In genomic region chr22:38461414-38462081, GRCh38 we compare ENCODE assay signal across 8 cellular contexts. TPM values are rescaled to one million over a fixed set of nuclear protein-coding genes. Genes with fewer than 3 reads are reported as not detected.
A peak's percentile ranks its signal among the peaks of the same experiment; 100 is the strongest.
DNase-seq lines count a peak whose midpoint lies in the region; ATAC-seq and TF ChIP-seq lines count a peak whose summit lies in the region.

No MANE protein-coding gene starts in this region.

- peaks cover 0 to 3% (median 0%) of the 10 kb centered on the region in 7 donors for H3K9me3 Mint-ChIP-seq in CD4-positive, CD25-positive, alpha-beta regulatory T cell
- no peaks in the 10 kb centered on the region for H3K9me3 Mint-ChIP-seq in activated T-cell treated with anti-CD3 and anti-CD28 coated beads, Interleukin-2, amount 50 U/mL, for 4 hours
- H3K9me3 Mint-ChIP-seq in natural killer cell, result no peaks in the 10 kb centered on the region
- no peaks in the 10 kb centered on the region for H3K9me3 Mint-ChIP-seq in stimulated activated naive CD8-positive, alpha-beta T cell treated with anti-CD3 and anti-CD28 coated beads, Interleukin-15, amount 100 ng/mL, for 72 hours

- peak in 2 of 3 donors; percentile 37 to 70 for DNase-seq in CD4-positive, CD25-positive, alpha-beta regulatory T cell
- peak; percentile 81 for DNase-seq in IMR-90
- peak; percentile 84 for DNase-seq in NT2/D1 (ENCODE audit: low read depth, low spot score)
- DNase-seq in activated T-cell treated with anti-CD3 and anti-CD28 coated beads, Interleukin-2, amount 50 U/mL, for 4 hours, result peak; percentile 13
- DNase-seq in fibroblast of peridontal ligament (ENCODE audit: extremely low read depth), result peak; percentile 78
- peak; percentile 45 for DNase-seq in natural killer cell
- peak; percentile 71 to 75 for DNase-seq in stimulated activated naive CD8-positive, alpha-beta T cell treated with anti-CD3 and anti-CD28 coated beads, Interleukin-15, amount 100 ng/mL, for 72 hours

- no peak overlapping the region for H3K27ac ChIP-seq in CD4-positive, CD25-positive, alpha-beta regulatory T cell (ENCODE audit: insufficient read depth, low read length, poor library complexity, severe bottlenecking)
- H3K27ac ChIP-seq in IMR-90 (ENCODE audit: insufficient read depth, low read length), result no peak overlapping the region

- no peak overlapping the region for H3K56ac ChIP-seq in IMR-90 (ENCODE audit: extremely low read depth, insufficient read depth, low read length)

- H3K4me1 ChIP-seq in CD4-positive, CD25-positive, alpha-beta regulatory T cell (ENCODE audit: control insufficient read depth, insufficient read depth, low read length, poor library complexity, severe bottlenecking), result peaks cover 8% of the 10 kb centered on the region
- H3K4me1 ChIP-seq in IMR-90 (ENCODE audit: control insufficient read depth, insufficient read depth, low read length), result no peaks in the 10 kb centered on the region
- peaks cover 10% of the 10 kb centered on the region for H3K4me1 ChIP-seq in NT2/D1 (ENCODE audit: insufficient read depth, insufficient read length)

- no peak overlapping the region for H2BK20ac ChIP-seq in IMR-90 (ENCODE audit: low read depth, low read length)

- no peak overlapping the region for H3K4ac ChIP-seq in IMR-90 (ENCODE audit: low read depth, low read length)

- POLR2A ChIA-PET in IMR-90 (lab: Charles Lee; ENCODE audit: unreplicated experiment), result no interaction called here

- no peaks in the 10 kb centered on the region for H3K36me3 ChIP-seq in CD4-positive, CD25-positive, alpha-beta regulatory T cell (ENCODE audit: control insufficient read depth, insufficient read depth, low read length)
- no peaks in the 10 kb centered on the region for H3K36me3 ChIP-seq in IMR-90 (ENCODE audit: control insufficient read depth, insufficient read depth, low read length)
- H3K36me3 ChIP-seq in NT2/D1 (ENCODE audit: insufficient read depth, insufficient read length, low read length), result no peaks in the 10 kb centered on the region

- no peak overlapping the region for H3K23ac ChIP-seq in IMR-90 (ENCODE audit: low read depth, low read length)

- no peak overlapping the region for H2BK120ac ChIP-seq in IMR-90 (ENCODE audit: low read depth, low read length)

- no peaks in the 10 kb centered on the region for H3K79me1 ChIP-seq in IMR-90 (ENCODE audit: low read depth in 1 of 2, low read length in 2 of 2)

- H3K9me3 ChIP-seq in CD4-positive, CD25-positive, alpha-beta regulatory T cell (ENCODE audit: control insufficient read depth in 2 of 2, low read length in 2 of 2), result no peaks in the 10 kb centered on the region
- H3K9me3 ChIP-seq in IMR-90 (ENCODE audit: control insufficient read depth, insufficient read depth, low read length), result no peaks in the 10 kb centered on the region
- no peaks in the 10 kb centered on the region for H3K9me3 ChIP-seq in NT2/D1 (ENCODE audit: insufficient read depth, low read length)

- 19% methylated on average over 6 of the region's 51 CpGs; no CpG with 5 or more reads in 1 of the 2 experiments for WGBS in IMR-90 (ENCODE audit: extremely low coverage in 2 of 2, insufficient read length in 1 of 2), 2 experiments

- H3K4me1 Mint-ChIP-seq in CD4-positive, CD25-positive, alpha-beta regulatory T cell, result peaks cover 0 to 9% (median 0%) of the 10 kb centered on the region in 4 donors
- peaks cover 6% of the 10 kb centered on the region for H3K4me1 Mint-ChIP-seq in activated T-cell treated with anti-CD3 and anti-CD28 coated beads, Interleukin-2, amount 50 U/mL, for 4 hours (ENCODE audit: low read depth)
- H3K4me1 Mint-ChIP-seq in natural killer cell, result peaks cover 0 to 18% of the 10 kb centered on the region in 2 donors
- H3K4me1 Mint-ChIP-seq in stimulated activated naive CD8-positive, alpha-beta T cell treated with anti-CD3 and anti-CD28 coated beads, Interleukin-15, amount 100 ng/mL, for 72 hours, result peaks cover 25% of the 10 kb centered on the region

- no peak overlapping the region for H4K5ac ChIP-seq in IMR-90 (ENCODE audit: low read depth, low read length)

- no peak overlapping the region for H3K27ac Mint-ChIP-seq in CD4-positive, CD25-positive, alpha-beta regulatory T cell
- peak overlapping the region in 1 of 2 donors; percentile 13 for H3K27ac Mint-ChIP-seq in natural killer cell
- peak overlapping the region in 1 of 2 donors; percentile 39 for H3K27ac Mint-ChIP-seq in stimulated activated naive CD8-positive, alpha-beta T cell treated with anti-CD3 and anti-CD28 coated beads, Interleukin-15, amount 100 ng/mL, for 72 hours

- peaks cover 2% of the 10 kb centered on the region for H3K36me3 Mint-ChIP-seq in CD4-positive, CD25-positive, alpha-beta regulatory T cell
- H3K36me3 Mint-ChIP-seq in activated T-cell treated with anti-CD3 and anti-CD28 coated beads, Interleukin-2, amount 50 U/mL, for 4 hours (ENCODE audit: insufficient read depth), result no peaks in the 10 kb centered on the region
- no peaks in the 10 kb centered on the region for H3K36me3 Mint-ChIP-seq in natural killer cell

- H2AK5ac ChIP-seq in IMR-90 (ENCODE audit: low read depth, low read length), result no peak overlapping the region

- TF ChIP-seq CTCF in IMR-90 (conservative IDR thresholded peaks at IDR 0.05; ENCODE audit: low read depth, low read length) (0 out of 2 replicates have a peak, but pooled peaks have one; percentile 2), natural killer cell (IDR thresholded peaks at IDR 0.05) (no peak)

- intact Hi-C loops in IMR-90 (cut with micrococcal nuclease) (no loop called here), natural killer cell (cut with micrococcal nuclease) (no loop called here)

- no peaks in the 10 kb centered on the region for H3K9me1 ChIP-seq in IMR-90 (ENCODE audit: insufficient read depth, low read length)

- TF ChIP-seq RAD21 in IMR-90 (IDR thresholded peaks at IDR 0.05; ENCODE audit: low read length), result no peak

- CTCF ChIA-PET in IMR-90 (lab: Yijun Ruan, JAX), result no interaction called here

- H2AK9ac ChIP-seq in IMR-90 (replicated peaks; ENCODE audit: low read depth, low read length, poor library complexity), result peak overlapping the region; percentile 75

- H3K14ac ChIP-seq in IMR-90 (replicated peaks; ENCODE audit: low read depth, low read length), result no peak overlapping the region

- no peak for TF ChIP-seq POLR2A in IMR-90 (IDR thresholded peaks at IDR 0.05; ENCODE audit: low read depth, low read length)

- in situ Hi-C loops in IMR-90 (cut with MboI; ENCODE audit: low sequenced_read_pairs), result no loop called here

- H2AFZ ChIP-seq in IMR-90 (replicated peaks; ENCODE audit: low read length, poor library complexity), result peak overlapping the region; percentile 81

- no TSS peak for BruUV-seq in IMR-90 (replicated peaks; lab: Mats Ljungman, UMichigan)

- no peak overlapping the region for H3K4me3 Mint-ChIP-seq in CD4-positive, CD25-positive, alpha-beta regulatory T cell
- H3K4me3 Mint-ChIP-seq in activated T-cell treated with anti-CD3 and anti-CD28 coated beads, Interleukin-2, amount 50 U/mL, for 4 hours, result no peak overlapping the region
- H3K4me3 Mint-ChIP-seq in natural killer cell, result peak overlapping the region; percentile 28
- peak overlapping the region; percentile 38 to 64 for H3K4me3 Mint-ChIP-seq in stimulated activated naive CD8-positive, alpha-beta T cell treated with anti-CD3 and anti-CD28 coated beads, Interleukin-15, amount 100 ng/mL, for 72 hours

- H3K18ac ChIP-seq in IMR-90 (ENCODE audit: low read depth, low read length), result no peak overlapping the region

- H3K9ac ChIP-seq in IMR-90 (ENCODE audit: low read depth, low read length), result no peak overlapping the region
- H3K9ac ChIP-seq in NT2/D1 (ENCODE audit: insufficient read length, low read depth), result peak overlapping the region; percentile 56

- ATAC-seq in CD4-positive, CD25-positive, alpha-beta regulatory T cell (ENCODE audit: low read depth in 2 of 2), result peak; percentile 35 to 50
- ATAC-seq in IMR-90 (ENCODE audit: low read depth) (peak; percentile 92), natural killer cell (peak; percentile 56 to 82 (median 79)), HG02623 (IDR thresholded peaks at IDR 0.05; ENCODE audit: unreplicated experiment) (no peak)
- peak; percentile 76 to 80 for ATAC-seq in activated T-cell treated with anti-CD3 and anti-CD28 coated beads, Interleukin-2, amount 50 U/mL, for 4 hours
- ATAC-seq in stimulated activated naive CD8-positive, alpha-beta T cell treated with anti-CD3 and anti-CD28 coated beads, Interleukin-15, amount 100 ng/mL, for 72 hours, result peak; percentile 83

- H2BK5ac ChIP-seq in IMR-90 (ENCODE audit: low read depth, low read length, poor library complexity, severe bottlenecking), result no peak overlapping the region

- H2BK15ac ChIP-seq in IMR-90 (ENCODE audit: low read depth, low read length), result no peak overlapping the region

- dilution Hi-C loops in IMR-90 (cut with HindIII; ENCODE audit: low sequenced_read_pairs, unreplicated experiment), result no loop called here

- H3K27me3 Mint-ChIP-seq in CD4-positive, CD25-positive, alpha-beta regulatory T cell, result peaks cover 85% of the 10 kb centered on the region
- H3K27me3 Mint-ChIP-seq in activated T-cell treated with anti-CD3 and anti-CD28 coated beads, Interleukin-2, amount 50 U/mL, for 4 hours (ENCODE audit: low read depth), result peaks cover 83% of the 10 kb centered on the region
- peaks cover 51 to 56% of the 10 kb centered on the region in 2 donors for H3K27me3 Mint-ChIP-seq in natural killer cell (ENCODE audit: low read depth in 2 of 2)
- H3K27me3 Mint-ChIP-seq in stimulated activated naive CD8-positive, alpha-beta T cell treated with anti-CD3 and anti-CD28 coated beads, Interleukin-15, amount 100 ng/mL, for 72 hours, result peaks cover 97% of the 10 kb centered on the region

- no peak overlapping the region for H3K4me3 ChIP-seq in CD4-positive, CD25-positive, alpha-beta regulatory T cell (ENCODE audit: low read depth, low read length)
- H3K4me3 ChIP-seq in IMR-90 (ENCODE audit: insufficient read depth, low read depth, low read length) (no peak overlapping the region), NT2/D1 (ENCODE audit: insufficient read length, low read depth) (peak overlapping the region; percentile 15)

- H3K4me2 ChIP-seq in IMR-90 (ENCODE audit: low read depth, low read length), result peak overlapping the region; percentile 51

- no peak overlapping the region for H4K8ac ChIP-seq in IMR-90 (ENCODE audit: low read depth in 2 of 2, low read length in 2 of 2)

- no peak overlapping the region for H4K91ac ChIP-seq in IMR-90 (ENCODE audit: insufficient read depth, low read depth, low read length)

- H4K20me1 ChIP-seq in IMR-90 (ENCODE audit: insufficient read depth, low read length), result peaks cover 5% of the 10 kb centered on the region

- H3K27me3 ChIP-seq in CD4-positive, CD25-positive, alpha-beta regulatory T cell (ENCODE audit: control insufficient read depth, insufficient read depth, low read length), result peaks cover 23% of the 10 kb centered on the region
- peaks cover 50% of the 10 kb centered on the region for H3K27me3 ChIP-seq in IMR-90 (ENCODE audit: control insufficient read depth, insufficient read depth, low read length)
- H3K27me3 ChIP-seq in NT2/D1 (ENCODE audit: insufficient read depth, insufficient read length), result peaks cover 80% of the 10 kb centered on the region

RNA-seq across cellular contexts. Expression of gene KDELR3, which starts 6.3 kb away (rescaled TPM):
- total RNA-seq in CD4-positive, CD25-positive, alpha-beta regulatory T cell, result not detected
- under 1 TPM in 3 of 4 donors, not detected in 1; 0.38 to 0.71 (median 0.42) TPM for polyA plus RNA-seq in CD4-positive, CD25-positive, alpha-beta regulatory T cell
- total RNA-seq in IMR-90 (2012; rRNA removed) (192 and 224 TPM in 2 replicates), natural killer cell (under 1 TPM in 1 of 3 donors, not detected in 2; 0.25 TPM)
- 120 and 129 TPM in 2 replicates for polyA plus RNA-seq in IMR-90 (2012; rRNA removed)
- 59.5 and 86.9 TPM in 2 replicates for polyA plus RNA-seq in IMR-90 (2012; cell fraction: cytosol; rRNA removed)
- polyA plus RNA-seq in IMR-90 (2012; cell fraction: nucleus; rRNA removed; ENCODE audit: low replicate concordance), result 17.7 and 49.2 TPM in 2 replicates
- total RNA-seq in activated T-cell treated with anti-CD3 and anti-CD28 coated beads, Interleukin-2, amount 50 U/mL, for 4 hours, result under 1 TPM in 2 of 3 donors, not detected in 1; 0.21 to 0.35 TPM

RNA-seq across cellular contexts. Expression of gene KCNJ4, which starts 6.5 kb away (rescaled TPM):
- not detected for total RNA-seq in CD4-positive, CD25-positive, alpha-beta regulatory T cell
- not detected for polyA plus RNA-seq in CD4-positive, CD25-positive, alpha-beta regulatory T cell
- total RNA-seq in IMR-90 (2012; rRNA removed) (not detected in 2 replicates), natural killer cell (not detected)
- polyA plus RNA-seq in IMR-90 (2012; rRNA removed), result not detected in 2 replicates
- polyA plus RNA-seq in IMR-90 (2012; cell fraction: cytosol; rRNA removed), result 0.01 TPM in 1 of 2 replicates, not detected in the other
- polyA plus RNA-seq in IMR-90 (2012; cell fraction: nucleus; rRNA removed; ENCODE audit: low replicate concordance), result not detected in 2 replicates
- not detected for total RNA-seq in activated T-cell treated with anti-CD3 and anti-CD28 coated beads, Interleukin-2, amount 50 U/mL, for 4 hours

RNA-seq across cellular contexts. Expression of gene DDX17, which starts 44.6 kb away (rescaled TPM):
- total RNA-seq in CD4-positive, CD25-positive, alpha-beta regulatory T cell, result 658 TPM
- 10 to 100 TPM; 36.5 to 45.7 (median 41.3) TPM for polyA plus RNA-seq in CD4-positive, CD25-positive, alpha-beta regulatory T cell
- total RNA-seq in IMR-90 (2012; rRNA removed) (366 and 371 TPM in 2 replicates), natural killer cell (100 to 1,000 TPM; 571 to 752 (median 578) TPM)
- polyA plus RNA-seq in IMR-90 (2012; rRNA removed), result 200 and 240 TPM in 2 replicates
- polyA plus RNA-seq in IMR-90 (2012; cell fraction: cytosol; rRNA removed), result 72.6 and 98.7 TPM in 2 replicates
- 587 and 1,388 TPM in 2 replicates for polyA plus RNA-seq in IMR-90 (2012; cell fraction: nucleus; rRNA removed; ENCODE audit: low replicate concordance)
- total RNA-seq in activated T-cell treated with anti-CD3 and anti-CD28 coated beads, Interleukin-2, amount 50 U/mL, for 4 hours, result 100 to 1,000 TPM; 228 to 276 (median 251) TPM

Comparison
In these comparisons a context has a peak if more than half of its experiments do, and no peak if none do; other contexts are left out.
1. DNase-seq: peak in every context shown above with its lines; median percentile 84 in NT2/D1; 81 in IMR-90; 78 in fibroblast of peridontal ligament; 73 in stimulated activated naive CD8-positive, alpha-beta T cell treated with anti-CD3 and anti-CD28 coated beads, Interleukin-15, amount 100 ng/mL, for 72 hours; 54 in CD4-positive, CD25-positive, alpha-beta regulatory T cell; 45 in natural killer cell; 13 in activated T-cell treated with anti-CD3 and anti-CD28 coated beads, Interleukin-2, amount 50 U/mL, for 4 hours.
2. H3K4me3 Mint-ChIP-seq: peak in natural killer cell (single experiment) and stimulated activated naive CD8-positive, alpha-beta T cell treated with anti-CD3 and anti-CD28 coated beads, Interleukin-15, amount 100 ng/mL, for 72 hours (2 of 2); none in CD4-positive, CD25-positive, alpha-beta regulatory T cell (0 of 4) and activated T-cell treated with anti-CD3 and anti-CD28 coated beads, Interleukin-2, amount 50 U/mL, for 4 hours (single experiment).
3. RNA of gene KDELR3, which starts 6.3 kb away (total RNA-seq): 192 to 224 TPM in IMR-90; 0.21 to 0.35 TPM in activated T-cell treated with anti-CD3 and anti-CD28 coated beads, Interleukin-2, amount 50 U/mL, for 4 hours, 0.25 TPM in natural killer cell and not detected in CD4-positive, CD25-positive, alpha-beta regulatory T cell (single experiment); every median in the first group is over 100 times any median in the second.